In genomic region chr11:65421204-65422103, GRCh38 we compare ENCODE assay signal across 8 cellular contexts. TPM values are rescaled to one million over a fixed set of nuclear protein-coding genes. Genes with fewer than 3 reads are reported as not detected.
DNase-seq lines count a peak whose midpoint lies in the region; ATAC-seq and TF ChIP-seq lines count a peak whose summit lies in the region.

No MANE protein-coding gene starts in this region.

- H3K27me3 ChIP-seq in psoas muscle (ENCODE audit: insufficient read depth in 3 of 3, low read length in 2 of 3): no peaks in the 10 kb centered on the region

- ATAC-seq in left ventricle myocardium superior (peak; percentile 48), psoas muscle (peak; percentile 33 to 51 (median 44)), HG03280 (IDR thresholded peaks at IDR 0.05; ENCODE audit: unreplicated experiment) (no peak)

- H3K36me3 ChIP-seq in psoas muscle (ENCODE audit: insufficient read depth in 1 of 2, low read depth in 1 of 2) (peaks cover 0 to 33% of the 10 kb centered on the region in 2 donors), urinary bladder (ENCODE audit: insufficient read depth) (no peaks in the 10 kb centered on the region)

- intact Hi-C loops in left ventricle myocardium superior (cut with micrococcal nuclease): no loop called here
- intact Hi-C loops in psoas muscle (cut with DNase I): loop anchor here (1.0 to 2.0 kb wide), 2 partner anchors 77 kb away; partner anchors contain the start of gene MALAT1 (in 1 of the 2)

- TF ChIP-seq CTCF in psoas muscle (IDR thresholded peaks at IDR 0.05): no peak

- 0 to 2% (median 1%) methylated on average over 26 of the region's 26 CpGs for WGBS in psoas muscle, 3 donors
- WGBS in urinary bladder: 2% methylated on average over 26 of the region's 26 CpGs

- peak; percentile 79 for TF ChIP-seq POLR2A in GM10847 (IDR thresholded peaks at IDR 0.05; ENCODE audit: extremely low read depth, insufficient read length)

- peaks cover 33% of the 10 kb centered on the region for H3K4me1 ChIP-seq in psoas muscle
- H3K4me1 ChIP-seq in urinary bladder (ENCODE audit: insufficient read depth): no peaks in the 10 kb centered on the region

- H3K27ac ChIP-seq in psoas muscle: peak overlapping the region; percentile 100
- H3K27ac ChIP-seq in urinary bladder (ENCODE audit: low read depth): peak overlapping the region; percentile 99

- H3K4me3 ChIP-seq in psoas muscle (peak overlapping the region; percentile 86), urinary bladder (ENCODE audit: low read depth, low read length) (peak overlapping the region; percentile 44)

- peak; percentile 81 for DNase-seq in NCI-H146 treated with DMSO at 0.1 percent for 48 hours (lab: John Stamatoyannopoulos, UW; ENCODE audit: unreplicated experiment)
- DNase-seq in T-helper 2 cell: peak; percentile 49 to 98 (median 82)
- peak in 54 of 56 donors; percentile 34 to 94 (median 74) for DNase-seq in amygdala (lab: John Stamatoyannopoulos, UW)
- peak; percentile 93 for DNase-seq in left ventricle myocardium superior
- DNase-seq in psoas muscle: peak; percentile 95 to 98

- no peaks in the 10 kb centered on the region for H3K9me3 ChIP-seq in psoas muscle

RNA-seq across cellular contexts. Expression of gene NEAT1, which starts 1.1 kb away (rescaled TPM):
- total RNA-seq in left ventricle myocardium superior: 508 TPM
- 1,000 to 10,000 TPM in 1 of 4 donors, 100 to 1,000 TPM in 3; 517 to 1,759 (median 646) TPM for total RNA-seq in psoas muscle
- polyA plus RNA-seq in psoas muscle: 100 to 1,000 TPM; 474 to 758 (median 716) TPM
- 104 TPM for total RNA-seq in urinary bladder
- 450 TPM for polyA plus RNA-seq in urinary bladder

RNA-seq across cellular contexts. Expression of gene FRMD8, which starts 35.0 kb away (rescaled TPM):
- total RNA-seq in left ventricle myocardium superior (9.7 TPM), psoas muscle (10 to 100 TPM in 3 of 4 donors, 1 to 10 TPM in 1; 7.4 to 27.7 (median 13.9) TPM), urinary bladder (17.3 TPM)
- polyA plus RNA-seq in psoas muscle (10 to 100 TPM; 10.6 to 20.8 (median 12.9) TPM), urinary bladder (26.3 TPM)

RNA-seq across cellular contexts. Expression of gene SLC25A45, which starts 39.0 kb away (rescaled TPM):
- total RNA-seq in left ventricle myocardium superior (4.6 TPM), psoas muscle (1 to 10 TPM; 5.7 to 8.8 (median 7.2) TPM), urinary bladder (5.0 TPM)
- polyA plus RNA-seq in psoas muscle (10 to 100 TPM in 1 of 3 donors, 1 to 10 TPM in 2; 3.7 to 18.5 (median 6.1) TPM), urinary bladder (4.3 TPM)
